Comparison of ENCODE assay signal across 12 cellular contexts in the genomic region with DNA sequence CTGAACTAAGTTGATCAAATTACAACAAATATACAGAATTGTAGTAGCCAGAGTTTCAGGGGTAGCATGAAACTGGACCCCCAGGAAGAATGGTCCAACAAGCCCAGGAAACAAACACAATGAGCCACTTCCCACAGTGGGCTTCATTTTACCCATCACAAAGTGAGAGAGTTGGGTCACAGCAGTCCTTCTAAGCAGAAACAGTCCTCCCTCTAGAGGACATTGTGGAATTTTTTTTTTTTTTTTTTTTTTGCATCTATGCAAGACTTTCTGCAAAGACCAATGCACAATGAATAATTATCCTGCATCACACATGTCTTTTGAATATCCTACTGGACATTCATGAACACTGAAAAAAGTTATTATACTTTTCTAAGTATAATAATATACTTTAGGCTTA.
A peak's percentile ranks its signal among the peaks of the same experiment; 100 is the strongest.
DNase-seq lines count a peak whose midpoint lies in the region; TF ChIP-seq lines count a peak whose summit lies in the region.
"Had no signal": no experiment of that assay in that cellular context is flagged by ENCODE, and none has a peak within 500 bp of the region (broad histone marks: within the 10 kb centered on the region; RNA-seq: fewer than 3 reads in every experiment).

No MANE protein-coding gene starts in this region.

- H3K27me3 Mint-ChIP-seq in immature natural killer cell (ENCODE audit: low read depth in 3 of 3), result peaks cover 0 to 1% (median 0%) of the 10 kb centered on the region in 3 donors

- H3K36me3 ChIP-seq in GM06990 (ENCODE audit: control insufficient read depth, insufficient read depth, low read length) (no peaks in the 10 kb centered on the region), OCI-LY3 (replicated peaks; ENCODE audit: low read depth, low read length) (no peaks in the 10 kb centered on the region), uterus (no peaks in the 10 kb centered on the region)
- H3K36me3 ChIP-seq: Peyer's patch had no signal

- H4K20me1 ChIP-seq in OCI-LY3 (ENCODE audit: insufficient read depth, low read length), result no peaks in the 10 kb centered on the region

- in situ Hi-C loops in ACHN (cut with HindIII; ENCODE audit: low pct_ligation_motif_present, low pct_unique_long_range_greater_than_20kb, low sequenced_read_pairs), result no loop called here

- no peak overlapping the region for H3K4me2 ChIP-seq in OCI-LY3 (ENCODE audit: low read length)

- H3K9me3 ChIP-seq in OCI-LY3 (ENCODE audit: insufficient read depth, low read length) (no peaks in the 10 kb centered on the region), uterus (no peaks in the 10 kb centered on the region)
- H3K9me3 ChIP-seq: Peyer's patch, stomach had no signal

- no peak overlapping the region for H2AFZ ChIP-seq in OCI-LY3 (ENCODE audit: low read depth, low read length)

- no peaks in the 10 kb centered on the region for H3K4me1 Mint-ChIP-seq in immature natural killer cell

- no peak overlapping the region for H3K4me3 ChIP-seq in GM06990 (replicated peaks; ENCODE audit: low read depth, low read length)
- no peak overlapping the region for H3K4me3 ChIP-seq in OCI-LY3 (ENCODE audit: low read length)
- H3K4me3 ChIP-seq in epithelial cell of proximal tubule (ENCODE audit: low read depth, low read length), result no peak overlapping the region
- H3K4me3 ChIP-seq in uterus, result no peak overlapping the region
- H3K4me3 ChIP-seq: Peyer's patch, stomach had no signal

- H3K27ac Mint-ChIP-seq in immature natural killer cell, result no peak overlapping the region

- H3K4me1 ChIP-seq in OCI-LY3 (ENCODE audit: low read length), result peaks cover 6% of the 10 kb centered on the region
- no peaks in the 10 kb centered on the region for H3K4me1 ChIP-seq in uterus
- H3K4me1 ChIP-seq: Peyer's patch, stomach had no signal

- DNase-seq in ACHN (peak; percentile 6), GM06990 (ENCODE audit: extremely low read depth, insufficient read length) (no peak), epithelial cell of proximal tubule (ENCODE audit: low read depth) (no peak), immature natural killer cell (no peak), uterus (no peak), superior temporal gyrus (ENCODE audit: extremely low spot score) (no peak)
- DNase-seq in activated CD4-positive, alpha-beta T cell treated with anti-CD3 and anti-CD28 coated beads for 48 hours, result no peak
- DNase-seq: activated CD4-positive, alpha-beta T cell treated with anti-CD3 and anti-CD28 coated beads for 4 hours; DND-41; Peyer's patch; stomach had no signal

- no peak for TF ChIP-seq POLR2A in uterus (IDR thresholded peaks at IDR 0.05)

- H3K9me3 Mint-ChIP-seq in immature natural killer cell, result peaks cover 0 to 3% (median 0%) of the 10 kb centered on the region in 6 donors

- TF ChIP-seq CTCF in GM06990 (IDR thresholded peaks at IDR 0.05; ENCODE audit: insufficient read depth, low read length, poor library complexity, severe bottlenecking) (peak; percentile 20), OCI-LY3 (IDR thresholded peaks at IDR 0.05; ENCODE audit: low read depth, low read length) (peak; percentile 42), epithelial cell of proximal tubule (conservative IDR thresholded peaks at IDR 0.05; ENCODE audit: low read depth, low read length) (peak; percentile 53), uterus (IDR thresholded peaks at IDR 0.05) (no peak)

- H3K36me3 Mint-ChIP-seq in immature natural killer cell, result peaks cover 0 to 4% (median 0%) of the 10 kb centered on the region in 3 donors

- H3K27ac ChIP-seq in OCI-LY3 (ENCODE audit: low read length), result no peak overlapping the region
- no peak overlapping the region for H3K27ac ChIP-seq in uterus
- H3K27ac ChIP-seq: Peyer's patch, stomach had no signal

- intact Hi-C loops in uterus (cut with DNase I; ENCODE audit: low total_unique reads), result no loop called here

- H3K79me2 ChIP-seq in OCI-LY3 (ENCODE audit: low read length), result no peaks in the 10 kb centered on the region

- H3K27me3 ChIP-seq in GM06990 (replicated peaks; ENCODE audit: control insufficient read depth, insufficient read depth, low read length) (no peaks in the 10 kb centered on the region), OCI-LY3 (ENCODE audit: low read depth, low read length) (no peaks in the 10 kb centered on the region), uterus (no peaks in the 10 kb centered on the region)
- H3K27me3 ChIP-seq: Peyer's patch, stomach had no signal

- no peak overlapping the region for H3K4me3 Mint-ChIP-seq in immature natural killer cell

- H3K9ac ChIP-seq in OCI-LY3 (ENCODE audit: low read length), result no peak overlapping the region

Comparison
In these comparisons a context has a peak if more than half of its experiments do, and no peak if none do; other contexts are left out.
1. CTCF ChIP-seq: peak in GM06990 (single experiment), OCI-LY3 (single experiment) and epithelial cell of proximal tubule (single experiment); none in uterus (0 of 4).